In genomic region chr1:12572506-12572905, GRCh38 we compare ENCODE assay signal across 15 cellular contexts. TPM values are rescaled to one million over a fixed set of nuclear protein-coding genes. Genes with fewer than 3 reads are reported as not detected.
DNase-seq lines count a peak whose midpoint lies in the region; ATAC-seq, FAIRE-seq and TF ChIP-seq lines count a peak whose summit lies in the region.
"Had no signal": no experiment of that assay in that cellular context is flagged by ENCODE, and none has a peak within 500 bp of the region (broad histone marks: within the 10 kb centered on the region; RNA-seq: fewer than 3 reads in every experiment).

No MANE protein-coding gene starts in this region.

- H3K36me3 ChIP-seq in Panc1 (ENCODE audit: control insufficient read depth, insufficient read depth, low read length) (peaks cover 4% of the 10 kb centered on the region), pancreas (peaks cover 7 to 90% (median 23%) of the 10 kb centered on the region in 3 donors)
- H3K36me3 ChIP-seq: BLaER1 treated with 17β-estradiol and CSF1 and Interleukin-3, amounts not matched to agents 10 nM and 100 nM had no signal

- no peaks in the 10 kb centered on the region for H3K9me3 ChIP-seq in Panc1 (ENCODE audit: control insufficient read depth, insufficient read depth, low read depth, low read length)
- no peaks in the 10 kb centered on the region for H3K9me3 ChIP-seq in pancreas
- H3K9me3 ChIP-seq: BLaER1 treated with 17β-estradiol and CSF1 and Interleukin-3, amounts not matched to agents 10 nM and 100 nM had no signal

- peak overlapping the region; percentile 82 for H3K27ac ChIP-seq in Panc1 (ENCODE audit: low read length)
- no peak overlapping the region for H3K27ac ChIP-seq in pancreas
- H3K27ac ChIP-seq: BLaER1 treated with 17β-estradiol and CSF1 and Interleukin-3, amounts not matched to agents 10 nM and 100 nM had no signal

- POLR2A ChIA-PET in Panc1 (lab: Charles Lee) = no interaction called here

- no peak for FAIRE-seq in pancreas (lab: Jason Lieb, UNC)
- FAIRE-seq: HTR-8/SVneo had no signal

- H3K27me3 ChIP-seq in Panc1 (ENCODE audit: control insufficient read depth, insufficient read depth, low read length) = no peaks in the 10 kb centered on the region
- no peaks in the 10 kb centered on the region for H3K27me3 ChIP-seq in pancreas
- H3K27me3 ChIP-seq: BLaER1 treated with 17β-estradiol and CSF1 and Interleukin-3, amounts not matched to agents 10 nM and 100 nM had no signal

- TF ChIP-seq CTCF in Panc1 (IDR thresholded peaks at IDR 0.05) = no peak
- no peak for TF ChIP-seq CTCF in fibroblast of mammary gland (conservative IDR thresholded peaks at IDR 0.05; ENCODE audit: control insufficient read depth, insufficient read depth, low read depth, low read length)
- no peak for TF ChIP-seq CTCF in pancreas (IDR thresholded peaks at IDR 0.05)

- no TSS peak for BruUV-seq in Panc1 (replicated peaks; lab: Mats Ljungman, UMichigan)

- DNase-seq in ELR (ENCODE audit: low read depth) (peak; percentile 31), Panc1 (ENCODE audit: low read depth, low spot score) (no peak), fibroblast of mammary gland (ENCODE audit: low read depth) (peak; percentile 48), renal cortical epithelial cell (ENCODE audit: low read depth) (peak; percentile 15), pancreas (no peak), superior temporal gyrus (ENCODE audit: extremely low spot score) (no peak), nucleus accumbens (lab: John Stamatoyannopoulos, UW) (no peak)
- DNase-seq in activated CD8-positive, alpha-beta memory T cell treated with anti-CD3 and anti-CD28 coated beads, Interleukin-2, amount 50 U/mL, for 48 hours = no peak
- DNase-seq: activated CD8-positive, alpha-beta memory T cell treated with anti-CD3 and anti-CD28 coated beads, Interleukin-2, amount 50 U/mL, for 4 hours; amniotic stem cell; DMS79 treated with DMSO at 0.1 percent for 48 hours; NCI-H2171; posterior cingulate gyrus had no signal

- CTCF ChIA-PET in Panc1 (lab: Charles Lee) = no interaction called here

- no peak for ATAC-seq in Panc1
- ATAC-seq in pancreas = no peak

- in situ Hi-C loops in Panc1 (cut with HindIII; ENCODE audit: low pct_unique_long_range_greater_than_20kb, low sequenced_read_pairs) = no loop called here

- intact Hi-C loops in Panc1 (cut with micrococcal nuclease; ENCODE audit: unreplicated experiment) = no loop called here
- intact Hi-C loops in pancreas (cut with DNase I) = no loop called here

- WGBS in pancreas, 2 donors = 94 to 97% methylated on average over 7 of the region's 7 CpGs

- H3K4me3 ChIP-seq in Panc1 (ENCODE audit: low read depth in 2 of 2, low read length in 2 of 2) (no peak overlapping the region), fibroblast of mammary gland (ENCODE audit: control insufficient read depth, low read depth, low read length) (no peak overlapping the region), pancreas (no peak overlapping the region)
- H3K4me3 ChIP-seq: BLaER1 treated with 17β-estradiol and CSF1 and Interleukin-3, amounts not matched to agents 10 nM and 100 nM had no signal

- H3K4me1 ChIP-seq in Panc1 (ENCODE audit: control insufficient read depth, insufficient read depth, low read length) = peaks cover 27% of the 10 kb centered on the region
- no peaks in the 10 kb centered on the region for H3K4me1 ChIP-seq in pancreas
- H3K4me1 ChIP-seq: BLaER1 treated with 17β-estradiol and CSF1 and Interleukin-3, amounts not matched to agents 10 nM and 100 nM had no signal

RNA-seq across cellular contexts. Expression of gene DHRS3, which starts 45.5 kb away (rescaled TPM):
- 113 TPM for total RNA-seq in Panc1 (2021; ENCODE audit: unreplicated experiment)
- 143 TPM for polyA plus RNA-seq in Panc1 (2012; ENCODE audit: insufficient read length)
- total RNA-seq in renal cortical epithelial cell = 28.9 and 66.2 TPM in 2 replicates
- 10 to 100 TPM; 51.3 to 98.6 (median 71.0) TPM for total RNA-seq in pancreas
- 10 to 100 TPM; 47.7 to 48.2 TPM for polyA plus RNA-seq in pancreas

Comparison
In these comparisons a context has a peak if more than half of its experiments do, and no peak if none do; other contexts are left out.
1. DNase-seq: peak in ELR (single experiment), fibroblast of mammary gland (single experiment) and renal cortical epithelial cell (single experiment); none in Panc1 (single experiment), pancreas (0 of 6), superior temporal gyrus (single experiment), activated CD8-positive, alpha-beta memory T cell treated with anti-CD3 and anti-CD28 coated beads, Interleukin-2, amount 50 U/mL, for 48 hours (single experiment) and nucleus accumbens (0 of 56).